Comparison of ENCODE assay signal across 8 cellular contexts in genomic region chr16:2670027-2670426, GRCh38. TPM values are rescaled to one million over a fixed set of nuclear protein-coding genes. Genes with fewer than 3 reads are reported as not detected.
DNase-seq lines count a peak whose midpoint lies in the region; ATAC-seq, FAIRE-seq and TF ChIP-seq lines count a peak whose summit lies in the region.
"Not testable (repeated sequence)": the region's sequence is repeated elsewhere in the genome, so short reads cannot be mapped to it uniquely, and the experiment has no call there.

No MANE protein-coding gene starts in this region.

- POLR2A ChIA-PET in activated CD4-positive, alpha-beta memory T cell treated with anti-CD3 and anti-CD28 coated beads, Interleukin-2, amount 10 ng/mL, durations not matched to agents 7 days and 5 days (lab: Charles Lee) = interaction anchor here (1.5 kb wide), 1 partner anchor 198 kb away, joined by 3 read pairs; no protein-coding TSS in a partner anchor
- POLR2A ChIA-PET in MCF 10A (lab: Yijun Ruan, JAX) = interaction anchor here (0.8 to 1.2 kb wide), 2 partner anchors 12 to 67 kb away, joined by 3 read pairs; partner anchors contain the start of gene KCTD5

- not testable (repeated sequence) for H3K9me3 Mint-ChIP-seq in activated CD4-positive, alpha-beta memory T cell treated with anti-CD3 and anti-CD28 coated beads, Interleukin-2, amount 10 ng/mL, durations not matched to agents 7 days and 5 days; MCF 10A (ENCODE audit: unreplicated experiment); stimulated activated memory B cell treated with anti-CD40 and anti-IgM and Interleukin-4, amounts not matched to agents 10 μg/mL and 1 μg/mL and 100 μg/mL, for 72 hours

- H3K4me3 ChIP-seq in neutrophil (ENCODE audit: low read depth in 1 of 2, low read length in 1 of 2) = not testable (repeated sequence)

- H3K27me3 Mint-ChIP-seq in activated CD4-positive, alpha-beta memory T cell treated with anti-CD3 and anti-CD28 coated beads, Interleukin-2, amount 10 ng/mL, durations not matched to agents 7 days and 5 days; MCF 10A (ENCODE audit: insufficient read depth, unreplicated experiment); stimulated activated memory B cell treated with anti-CD40 and anti-IgM and Interleukin-4, amounts not matched to agents 10 μg/mL and 1 μg/mL and 100 μg/mL, for 72 hours: not testable (repeated sequence)

- peaks cover 17% of the 10 kb centered on the region for H3K36me3 ChIP-seq in neutrophil

- CTCF ChIA-PET in activated CD4-positive, alpha-beta memory T cell treated with anti-CD3 and anti-CD28 coated beads, Interleukin-2, amount 10 ng/mL, durations not matched to agents 7 days and 5 days (lab: Charles Lee) = interaction anchor here (1.1 kb wide), 1 partner anchor 8 kb away, joined by 4 read pairs; no protein-coding TSS in a partner anchor
- CTCF ChIA-PET in MCF 10A (lab: Yijun Ruan, JAX) = interaction anchor here (0.8 kb wide), 2 partner anchors 14 to 477 kb away, joined by 4 read pairs; no protein-coding TSS in a partner anchor

- intact Hi-C loops in MCF 10A (cut with micrococcal nuclease); left cardiac atrium (cut with DNase I): not testable (repeated sequence)

- peaks cover 26 to 32% of the 10 kb centered on the region in 2 experiments for H3K4me1 ChIP-seq in neutrophil (ENCODE audit: control insufficient read depth in 1 of 2, insufficient read depth in 1 of 2, low read depth in 1 of 2, low read length in 1 of 2)

- H3K27ac ChIP-seq in C4-2B, neutrophil: not testable (repeated sequence)

- not testable (repeated sequence) for ATAC-seq in left cardiac atrium; stimulated activated memory B cell treated with anti-CD40 and anti-IgM and Interleukin-4, amounts not matched to agents 10 μg/mL and 1 μg/mL and 100 μg/mL, for 72 hours

- FAIRE-seq in RCC 7860 (lab: Jason Lieb, UNC) = not testable (repeated sequence)

- H3K9me3 ChIP-seq in neutrophil = not testable (repeated sequence)

- DNase-seq in HT1080 (ENCODE audit: low read depth) (peak; percentile 36), RCC 7860 (ENCODE audit: low spot score) (peak; percentile 34), MCF 10A (ENCODE audit: unreplicated experiment) (peak; percentile 47), left cardiac atrium (peak; percentile 80)
- DNase-seq in activated CD4-positive, alpha-beta memory T cell treated with anti-CD3 and anti-CD28 coated beads, Interleukin-2, amount 10 ng/mL, durations not matched to agents 7 days and 5 days = peak; percentile 77

- H3K27ac Mint-ChIP-seq in activated CD4-positive, alpha-beta memory T cell treated with anti-CD3 and anti-CD28 coated beads, Interleukin-2, amount 10 ng/mL, durations not matched to agents 7 days and 5 days = peak overlapping the region; percentile 55
- H3K27ac Mint-ChIP-seq in MCF 10A (ENCODE audit: low read depth, unreplicated experiment) = not testable (repeated sequence)
- H3K27ac Mint-ChIP-seq in stimulated activated memory B cell treated with anti-CD40 and anti-IgM and Interleukin-4, amounts not matched to agents 10 μg/mL and 1 μg/mL and 100 μg/mL, for 72 hours = peak overlapping the region; percentile 31

- BruUV-seq in MCF 10A (replicated peaks; lab: Mats Ljungman, UMichigan) = not testable (repeated sequence)

- H3K4me3 Mint-ChIP-seq in activated CD4-positive, alpha-beta memory T cell treated with anti-CD3 and anti-CD28 coated beads, Interleukin-2, amount 10 ng/mL, durations not matched to agents 7 days and 5 days = peak overlapping the region; percentile 46
- H3K4me3 Mint-ChIP-seq in MCF 10A (ENCODE audit: unreplicated experiment) = not testable (repeated sequence)
- H3K4me3 Mint-ChIP-seq in stimulated activated memory B cell treated with anti-CD40 and anti-IgM and Interleukin-4, amounts not matched to agents 10 μg/mL and 1 μg/mL and 100 μg/mL, for 72 hours = peak overlapping the region; percentile 51

- TF ChIP-seq CTCF in C4-2B (conservative IDR thresholded peaks at IDR 0.05) (peak; percentile 82), MCF 10A (IDR thresholded peaks at IDR 0.05; ENCODE audit: unreplicated experiment) (peak; percentile 60), neutrophil (IDR thresholded peaks at IDR 0.05) (peak; percentile 68)

- H3K4me1 Mint-ChIP-seq in activated CD4-positive, alpha-beta memory T cell treated with anti-CD3 and anti-CD28 coated beads, Interleukin-2, amount 10 ng/mL, durations not matched to agents 7 days and 5 days = peaks cover 59% of the 10 kb centered on the region
- H3K4me1 Mint-ChIP-seq in MCF 10A (ENCODE audit: insufficient read depth, unreplicated experiment) = peaks cover 19% of the 10 kb centered on the region
- H3K4me1 Mint-ChIP-seq in stimulated activated memory B cell treated with anti-CD40 and anti-IgM and Interleukin-4, amounts not matched to agents 10 μg/mL and 1 μg/mL and 100 μg/mL, for 72 hours = peaks cover 41% of the 10 kb centered on the region

- peaks cover 43% of the 10 kb centered on the region for H3K36me3 Mint-ChIP-seq in activated CD4-positive, alpha-beta memory T cell treated with anti-CD3 and anti-CD28 coated beads, Interleukin-2, amount 10 ng/mL, durations not matched to agents 7 days and 5 days (ENCODE audit: low read depth)
- peaks cover 27% of the 10 kb centered on the region for H3K36me3 Mint-ChIP-seq in MCF 10A (ENCODE audit: insufficient read depth, unreplicated experiment)
- H3K36me3 Mint-ChIP-seq in stimulated activated memory B cell treated with anti-CD40 and anti-IgM and Interleukin-4, amounts not matched to agents 10 μg/mL and 1 μg/mL and 100 μg/mL, for 72 hours = peaks cover 27% of the 10 kb centered on the region

- not testable (repeated sequence) for H3K27me3 ChIP-seq in neutrophil

RNA-seq across cellular contexts. Expression of gene KCTD5, which starts 12.3 kb away (rescaled TPM):
- total RNA-seq in HT1080 (2014; rRNA removed; shearing (Covaris generic)) = 45.4 and 61.4 TPM in 2 replicates
- 36.9 and 41.4 TPM in 2 replicates for polyA plus RNA-seq in HT1080 (2015; cell fraction: cytosol; rRNA removed)
- 25.2 and 29.6 TPM in 2 replicates for polyA plus RNA-seq in HT1080 (2015; cell fraction: nucleus; rRNA removed)
- total RNA-seq in activated CD4-positive, alpha-beta memory T cell treated with anti-CD3 and anti-CD28 coated beads, Interleukin-2, amount 10 ng/mL, durations not matched to agents 7 days and 5 days = 10 to 100 TPM; 35.9 to 39.8 TPM
- total RNA-seq in MCF 10A (2022) = 49.4 and 51.6 TPM in 2 replicates
- total RNA-seq in left cardiac atrium = 10 to 100 TPM; 11.6 to 15.2 TPM

RNA-seq across cellular contexts. Expression of gene PRSS27, which starts 50.0 kb away (rescaled TPM):
- total RNA-seq in HT1080 (2014; rRNA removed; shearing (Covaris generic)) = not detected in 2 replicates
- 0.08 and 0.15 TPM in 2 replicates for polyA plus RNA-seq in HT1080 (2015; cell fraction: cytosol; rRNA removed)
- 0.13 and 0.68 TPM in 2 replicates for polyA plus RNA-seq in HT1080 (2015; cell fraction: nucleus; rRNA removed)
- total RNA-seq in activated CD4-positive, alpha-beta memory T cell treated with anti-CD3 and anti-CD28 coated beads, Interleukin-2, amount 10 ng/mL, durations not matched to agents 7 days and 5 days = 1 to 10 TPM; 1.6 to 1.8 TPM
- 5.8 and 6.3 TPM in 2 replicates for total RNA-seq in MCF 10A (2022)
- total RNA-seq in left cardiac atrium = under 1 TPM; 0.44 to 0.65 TPM
